In genomic region chr9:94259077-94259847, GRCh38 we compare ENCODE assay signal across 1 cellular context.
TF ChIP-seq lines count a peak whose summit lies in the region.

TSS of gene ZNF169 (plus strand) at chr9:94259298. CDS start at chr9:94278813, 19,515 bp downstream.

TF ChIP-seq in K562, 482 proteins besides CTCF, POLR2A, EP300 and RAD21 (continued from another document and continues in another):
- TF ChIP-seq AFF1 (IDR thresholded peaks at IDR 0.05; ENCODE audit: low read depth in 1 of 2, partially characterized antibody in 2 of 2): peak in 1 of 2 experiments; percentile 95
- TF ChIP-seq ZFP1 (CRISPR knock-in tag; IDR thresholded peaks at IDR 0.05): no peak
- TF ChIP-seq ATF1 (CRISPR knock-in tag; IDR thresholded peaks at IDR 0.05): no peak
- TF ChIP-seq ATF1 (tag; IDR thresholded peaks at IDR 0.05): peak; percentile 83
- TF ChIP-seq ZNF121 (CRISPR knock-in tag; conservative IDR thresholded peaks at IDR 0.05): no peak
- no peak for TF ChIP-seq ARNT (IDR thresholded peaks at IDR 0.05)
- peak; percentile 38; the same call in 1 of the 2 replicates for TF ChIP-seq JUND (IDR thresholded peaks at IDR 0.05; ENCODE audit: borderline replicate concordance, low read depth, low read length)
- TF ChIP-seq JUND (tag; IDR thresholded peaks at IDR 0.05; ENCODE audit: borderline replicate concordance, low read depth, low read length): no peak
- no peak for TF ChIP-seq FOXJ3 (CRISPR knock-in tag; IDR thresholded peaks at IDR 0.05)
- TF ChIP-seq ZNF449 (CRISPR knock-in tag; IDR thresholded peaks at IDR 0.05): 0 out of 2 replicates have a peak, but pooled peaks have one; percentile 19
- peak; percentile 29; the same call in 1 of the 2 replicates for TF ChIP-seq ZBTB17 (CRISPR knock-in tag; IDR thresholded peaks at IDR 0.05)
- no peak for TF ChIP-seq TFAM (CRISPR knock-in tag; conservative IDR thresholded peaks at IDR 0.05)
- no peak for TF ChIP-seq CLOCK (CRISPR knock-in tag; IDR thresholded peaks at IDR 0.05; ENCODE audit: borderline replicate concordance)
- TF ChIP-seq POLR2AphosphoS5 (IDR thresholded peaks at IDR 0.05; ENCODE audit: control insufficient read depth, insufficient read depth, low read depth, low read length): peak; percentile 67
- TF ChIP-seq GTF2F1 (IDR thresholded peaks at IDR 0.05; ENCODE audit: low read depth, low read length): peak; percentile 40; the same call in 1 of the 2 replicates
- TF ChIP-seq HDAC2 (IDR thresholded peaks at IDR 0.05): no peak
- TF ChIP-seq ZNF311 (CRISPR knock-in tag; IDR thresholded peaks at IDR 0.05): no peak
- TF ChIP-seq CREM (IDR thresholded peaks at IDR 0.05; ENCODE audit: low read depth): peak; percentile 91
- no peak for TF ChIP-seq CGGBP1 (CRISPR knock-in tag; IDR thresholded peaks at IDR 0.05)
- peak; percentile 29 to 61; a peak in 3 of 4 replicates for TF ChIP-seq MNT (conservative IDR thresholded peaks at IDR 0.05)
- peak; percentile 89 for TF ChIP-seq CREB3L1 (IDR thresholded peaks at IDR 0.05; ENCODE audit: borderline replicate concordance, low read depth)
- TF ChIP-seq MAZ (CRISPR knock-in tag; conservative IDR thresholded peaks at IDR 0.05 in 1 of 2, IDR thresholded peaks at IDR 0.05 in 1 of 2): peak; percentile 18 to 46; a peak in 1 of 4 replicates
- TF ChIP-seq NR2C1 (IDR thresholded peaks at IDR 0.05): no peak
- peak; percentile 80 for TF ChIP-seq NR2C1 (tag; IDR thresholded peaks at IDR 0.05)
- peak; percentile 75 for TF ChIP-seq ZBTB40 (IDR thresholded peaks at IDR 0.05)
- TF ChIP-seq ZBTB40 (CRISPR knock-in tag; IDR thresholded peaks at IDR 0.05): no peak
- peak; percentile 96 for TF ChIP-seq ZNF143 (CRISPR knock-in tag; IDR thresholded peaks at IDR 0.05)
- peak; percentile 35 for TF ChIP-seq SAP30 (IDR thresholded peaks at IDR 0.05; ENCODE audit: borderline replicate concordance, insufficient read depth, low read depth, low read length, poor library complexity, severe bottlenecking)
- 0 out of 2 replicates have a peak, but pooled peaks have one; percentile 31 for TF ChIP-seq E2F4 (CRISPR knock-in tag; IDR thresholded peaks at IDR 0.05; ENCODE audit: low read depth)
- no peak; the same call in 1 of the 2 replicates for TF ChIP-seq VEZF1 (CRISPR knock-in tag; IDR thresholded peaks at IDR 0.05)
